Comparison of ENCODE assay signal across 8 cellular contexts in genomic region chr4:25376754-25377571, GRCh38. TPM values are rescaled to one million over a fixed set of nuclear protein-coding genes. Genes with fewer than 3 reads are reported as not detected.
A peak's percentile ranks its signal among the peaks of the same experiment; 100 is the strongest.
DNase-seq lines count a peak whose midpoint lies in the region; ATAC-seq, FAIRE-seq and TF ChIP-seq lines count a peak whose summit lies in the region.

ANAPC4 (plus strand) TSS chr4:25377263; CDS start chr4:25377428, 165 bp downstream.

- H3K36me3 ChIP-seq in HepG2 (replicated peaks in 1 of 2; ENCODE audit: control insufficient read depth in 1 of 2, insufficient read depth in 2 of 2, low read length in 2 of 2) = peaks cover 4 to 7% of the 10 kb centered on the region in 2 experiments; a peak in 4 of 5 replicates

- peak within 1 kb of the TSS; percentile 93 for H3K9ac ChIP-seq in HepG2 (ENCODE audit: insufficient read depth, low read depth, low read length)

- in situ Hi-C loops in HepG2 (cut with HindIII; ENCODE audit: extremely low pct_ligation_motif_present, low pct_unique_long_range_greater_than_20kb) = no loop called here

- BruUV-seq in HepG2 (replicated peaks; lab: Mats Ljungman, UMichigan) = no TSS peak

- peak; percentile 14; the same call in 1 of the 2 replicates for TF ChIP-seq CTCF in HepG2 (CRISPR knock-in tag; IDR thresholded peaks at IDR 0.05)

- H3K9me3 ChIP-seq in HepG2 (ENCODE audit: low read length) = no peaks in the 10 kb centered on the region

- peak within 1 kb of the TSS; percentile 58 for H2AFZ ChIP-seq in HepG2 (ENCODE audit: low read length)

- TF ChIP-seq RAD21 in HepG2 (CRISPR knock-in tag; IDR thresholded peaks at IDR 0.05) = peak; percentile 41; the same call in 1 of the 2 replicates

- H3K27ac ChIP-seq in HepG2 (ENCODE audit: extremely low read length, insufficient read depth, low read length) = peak within 1 kb of the TSS; percentile 70

- 2% methylated on average over 23 of the region's 74 CpGs for WGBS in HepG2 (ENCODE audit: low lambda C conversion rate)

- TF ChIP-seq EP300 in HepG2 (IDR thresholded peaks at IDR 0.05; ENCODE audit: low read depth in 2 of 2, low read length in 2 of 2) (no peak), HepG2 (CRISPR knock-in tag; IDR thresholded peaks at IDR 0.05; ENCODE audit: borderline replicate concordance) (no peak)

- ATAC-seq in GM19372 (IDR thresholded peaks at IDR 0.05; ENCODE audit: low read depth, unreplicated experiment) (peak; percentile 96), HG03521 (IDR thresholded peaks at IDR 0.05; ENCODE audit: unreplicated experiment) (peak; percentile 98), HepG2 (peak; percentile 94)

- TF ChIP-seq POLR2A in HepG2 (IDR thresholded peaks at IDR 0.05; ENCODE audit: insufficient read depth in 1 of 2, low read depth in 2 of 2, low read length in 2 of 2) = peak; percentile 85 to 87

- peaks cover 68% of the 10 kb centered on the region for H3K4me1 ChIP-seq in HepG2 (ENCODE audit: insufficient read depth, low read length)

- no peaks in the 10 kb centered on the region for H3K27me3 ChIP-seq in HepG2 (ENCODE audit: control insufficient read depth in 1 of 2, insufficient read depth in 2 of 2, low read length in 2 of 2)

- H4K20me1 ChIP-seq in HepG2 (ENCODE audit: insufficient read depth, low read length) = no peaks in the 10 kb centered on the region

- CTCF ChIA-PET in HepG2 (lab: Yijun Ruan, JAX; ENCODE audit: low intra/inter-chr PET ratio, low total read pairs) = no interaction called here

- peak within 1 kb of the TSS; percentile 80 for H3K4me2 ChIP-seq in HepG2 (ENCODE audit: low read depth, low read length)

- peak in 13 of 14 donors; percentile 49 to 87 (median 80) for DNase-seq in C1 segment of cervical spinal cord (lab: John Stamatoyannopoulos, UW)
- peak; percentile 75 for DNase-seq in NCI-H748 treated with DMSO at 0.1 percent for 48 hours (lab: John Stamatoyannopoulos, UW)
- peak; percentile 93 to 98 for DNase-seq in activated CD4-positive, alpha-beta T cell treated with anti-CD3 and anti-CD28 coated beads, Interleukin-2, amount 50 U/mL, for 24 hours (ENCODE audit: low read depth in 1 of 2, low spot score in 1 of 2)
- peak; percentile 90 for DNase-seq in dermis blood vessel endothelial cell
- peak; percentile 84 for DNase-seq in HepG2 (ENCODE audit: low spot score)
- DNase-seq in stimulated activated CD4-positive, alpha-beta T cell treated with anti-CD3 and anti-CD28 coated beads, Interleukin-2, amount 100 ng/mL, for 48 hours = peak; percentile 97

- H3K4me3 ChIP-seq in HepG2 (replicated peaks in 1 of 3; ENCODE audit: insufficient read depth in 1 of 3, low read depth in 2 of 3, low read length in 3 of 3) = peak within 1 kb of the TSS; percentile 92 to 95 (median 95)

- H3K79me2 ChIP-seq in HepG2 (ENCODE audit: insufficient read depth, low read length) = peaks cover 25% of the 10 kb centered on the region

- no peak for FAIRE-seq in HepG2 (lab: Jason Lieb, UNC)

- POLR2A ChIA-PET in HepG2 (lab: Yijun Ruan, JAX) = interaction anchor here (0.8 to 2.5 kb wide), 6 partner anchors 9 to 793 kb away, joined by 3 to 10 read pairs (median 5); partner anchors contain the start of genes DHX15 and ZCCHC4

- intact Hi-C loops in HepG2 (cut with micrococcal nuclease; ENCODE audit: unreplicated experiment) = loop anchor here (10.0 kb wide), 1 partner anchor 142 kb away; the partner anchor contains the start of gene PI4K2B

TF ChIP-seq in HepG2, 621 proteins besides CTCF, POLR2A, EP300 and RAD21 (continues in another document):
- TF ChIP-seq ZNF432 (CRISPR knock-in tag; IDR thresholded peaks at IDR 0.05; ENCODE audit: borderline replicate concordance) (no peak), U2AF1 (optimal IDR thresholded peaks at IDR 0.05; ENCODE audit: low read depth, low read length) (no peak), SNAI1 (CRISPR knock-in tag; IDR thresholded peaks at IDR 0.05; ENCODE audit: borderline replicate concordance) (no peak), ZNF138 (CRISPR knock-in tag; IDR thresholded peaks at IDR 0.05; ENCODE audit: low read depth) (no peak), ZBTB40 (IDR thresholded peaks at IDR 0.05) (no peak), ZBTB40 (CRISPR knock-in tag; IDR thresholded peaks at IDR 0.05) (no peak), ZNF121 (CRISPR knock-in tag; IDR thresholded peaks at IDR 0.05) (peak; percentile 47), ZNF629 (CRISPR knock-in tag; conservative IDR thresholded peaks at IDR 0.05) (no peak)

RNA-seq across cellular contexts. Expression of gene ANAPC4, which starts in this region (rescaled TPM):
- 22.1 and 31.9 TPM in 2 replicates for total RNA-seq in dermis blood vessel endothelial cell
- 29.4 and 30.2 TPM in 2 replicates for total RNA-seq in HepG2 (2016; rRNA removed; fragmentation: Illumina TruSeq; extraction: Trizol)
- total RNA-seq in HepG2 (2016; cell fraction: cytosol; rRNA removed; fragmentation: Illumina TruSeq; extraction: Trizol; ENCODE audit: low read depth) = 3.3 and 3.7 TPM in 2 replicates
- 27.8 and 32.4 TPM in 2 replicates for total RNA-seq in HepG2 (2016; cell fraction: insoluble cytoplasmic fraction; rRNA removed; fragmentation: Illumina TruSeq; extraction: Trizol)
- total RNA-seq in HepG2 (2016; cell fraction: membrane; rRNA removed; fragmentation: Illumina TruSeq; extraction: Trizol) = 4.8 and 6.7 TPM in 2 replicates
- 50.0 and 57.1 TPM in 2 replicates for total RNA-seq in HepG2 (2016; cell fraction: nucleus; rRNA removed; fragmentation: Illumina TruSeq; extraction: Trizol)
- polyA plus RNA-seq in HepG2 (2011; rRNA removed) = 10.3 and 14.5 TPM in 2 replicates
- polyA plus RNA-seq in HepG2 (2011; cell fraction: cytosol; rRNA removed) = 2.8 and 3.1 TPM in 2 replicates
- polyA plus RNA-seq in HepG2 (2011; cell fraction: nucleus; rRNA removed) = 27.8 and 35.7 TPM in 2 replicates
- 11.4 and 14.0 TPM in 2 replicates for polyA plus RNA-seq in HepG2 (2012)
- polyA plus RNA-seq in HepG2 (2016; cell fraction: cytosol; fragmentation: Illumina TruSeq; extraction: Trizol; ENCODE audit: low read depth) = 0.96 and 0.99 TPM in 2 replicates
- 18.2 and 19.3 TPM in 2 replicates for polyA plus RNA-seq in HepG2 (2016; cell fraction: insoluble cytoplasmic fraction; fragmentation: Illumina TruSeq; extraction: Trizol; ENCODE audit: low read depth)
- 1.6 and 2.5 TPM in 2 replicates for polyA plus RNA-seq in HepG2 (2016; cell fraction: membrane; fragmentation: Illumina TruSeq; extraction: Trizol; ENCODE audit: low read depth)
- 66.0 and 68.6 TPM in 2 replicates for polyA plus RNA-seq in HepG2 (2016; cell fraction: nucleus; fragmentation: Illumina TruSeq; extraction: Trizol; ENCODE audit: insufficient read depth, low read depth)
- 6.6 and 8.6 TPM in 2 replicates for polyA minus RNA-seq in HepG2 (2011; rRNA and poly(A)+ RNA removed; ENCODE audit: low replicate concordance)
- 3.4 and 6.6 TPM in 2 replicates for polyA minus RNA-seq in HepG2 (2011; cell fraction: cytosol; rRNA and poly(A)+ RNA removed)
- polyA minus RNA-seq in HepG2 (2011; cell fraction: nucleus; rRNA and poly(A)+ RNA removed) = 50.8 and 60.5 TPM in 2 replicates

Comparison
In these comparisons a context has a peak if more than half of its experiments do, and no peak if none do; other contexts are left out.
1. Peak in every context shown above with its lines: DNase-seq, ATAC-seq, H3K4me3 ChIP-seq and H3K27ac ChIP-seq.